19 cellular contexts compared by ENCODE assay signal in genomic region chr14:23882884-23883283, GRCh38.
A peak's percentile ranks its signal among the peaks of the same experiment; 100 is the strongest.
DNase-seq lines count a peak whose midpoint lies in the region; ATAC-seq, FAIRE-seq and TF ChIP-seq lines count a peak whose summit lies in the region.
"Had no signal": no experiment of that assay in that cellular context is flagged by ENCODE, and none has a peak within 500 bp of the region (broad histone marks: within the 10 kb centered on the region; RNA-seq: fewer than 3 reads in every experiment).

No MANE protein-coding gene starts in this region.

- no peak for FAIRE-seq in GM12891 (lab: Jason Lieb, UNC)
- FAIRE-seq: GM19239 had no signal

- TF ChIP-seq POLR2A in GM12891 (IDR thresholded peaks at IDR 0.05; ENCODE audit: low read depth, low read length), result no peak
- TF ChIP-seq POLR2A in esophagus muscularis mucosa (IDR thresholded peaks at IDR 0.05; ENCODE audit: low read depth), result no peak

- H3K4me3 ChIP-seq in OCI-LY7 (ENCODE audit: low read depth, low read length, poor library complexity, severe bottlenecking) (no peak overlapping the region), esophagus muscularis mucosa (no peak overlapping the region), neuron (ENCODE audit: low read length) (peak overlapping the region; percentile 1), MG63 (no peak overlapping the region)
- H3K4me3 ChIP-seq: GM23248, HAP-1 had no signal

- H3K9me3 ChIP-seq in OCI-LY7 (ENCODE audit: low read length) (0 out of 2 replicates have a peak, but pooled peaks cover under 1% of the 10 kb centered on the region), esophagus muscularis mucosa (peaks cover 0 to 4% (median 1%) of the 10 kb centered on the region in 4 donors), neuron (ENCODE audit: low read length) (no peaks in the 10 kb centered on the region), MG63 (no peaks in the 10 kb centered on the region)
- H3K9me3 ChIP-seq: BE2C, HAP-1 had no signal

- DNase-seq in GM12891 (ENCODE audit: insufficient read length, low spot score), result no peak
- peak; percentile 37 for DNase-seq in OCI-LY7 (ENCODE audit: low spot score)
- DNase-seq in esophagus muscularis mucosa (ENCODE audit: extremely low spot score), result peak; percentile 39
- DNase-seq in MG63, result no peak
- DNase-seq in foreskin keratinocyte, result no peak
- DNase-seq in NCI-H1694 (lab: John Stamatoyannopoulos, UW), result no peak
- DNase-seq: BE2C; C1 segment of cervical spinal cord; CD4-positive, CD25-positive, alpha-beta regulatory T cell; CD8-positive, alpha-beta memory T cell; COR-L47; DMS 273 treated with DMSO at 0.1 percent for 48 hours; DMS79; GDM1; GM23248; KG1 had no signal

- 86% methylated on average over 3 of the region's 3 CpGs for WGBS in esophagus muscularis mucosa

- H3K27ac ChIP-seq in OCI-LY7 (ENCODE audit: low read depth, low read length, poor library complexity, severe bottlenecking) (no peak overlapping the region), esophagus muscularis mucosa (replicated peaks in 1 of 4) (no peak overlapping the region), foreskin keratinocyte (no peak overlapping the region)
- H3K27ac ChIP-seq: GM23248 had no signal

- H3K79me2 ChIP-seq in OCI-LY7 (ENCODE audit: insufficient read depth, low read depth, low read length), result no peaks in the 10 kb centered on the region

- H2AFZ ChIP-seq in OCI-LY7 (ENCODE audit: low read length) (no peak overlapping the region), neuron (ENCODE audit: low read depth, low read length) (peak overlapping the region; percentile 57)
- H2AFZ ChIP-seq: GM23248 had no signal

- intact Hi-C loops in OCI-LY7 (cut with micrococcal nuclease; ENCODE audit: unreplicated experiment), result no loop called here
- intact Hi-C loops in esophagus muscularis mucosa (cut with DNase I), result no loop called here

- H3K27me3 ChIP-seq in esophagus muscularis mucosa (no peaks in the 10 kb centered on the region), neuron (ENCODE audit: insufficient read depth, low read length) (no peaks in the 10 kb centered on the region), MG63 (no peaks in the 10 kb centered on the region), foreskin keratinocyte (peaks cover 4% of the 10 kb centered on the region)

- no peaks in the 10 kb centered on the region for H4K20me1 ChIP-seq in OCI-LY7 (ENCODE audit: insufficient read depth, low read length)

- no peak for TF ChIP-seq EP300 in esophagus muscularis mucosa (IDR thresholded peaks at IDR 0.05)

- H3K4me2 ChIP-seq in OCI-LY7 (ENCODE audit: low read length), result no peak overlapping the region

- no peak for ATAC-seq in foreskin keratinocyte

- TF ChIP-seq CTCF in OCI-LY7 (conservative IDR thresholded peaks at IDR 0.05; ENCODE audit: low read length) (no peak), esophagus muscularis mucosa (IDR thresholded peaks at IDR 0.05) (no peak), foreskin keratinocyte (conservative IDR thresholded peaks at IDR 0.05) (no peak)

- H3K36me3 ChIP-seq in OCI-LY7 (ENCODE audit: insufficient read depth, low read length) (no peaks in the 10 kb centered on the region), esophagus muscularis mucosa (no peaks in the 10 kb centered on the region), neuron (ENCODE audit: insufficient read depth, low read length) (no peaks in the 10 kb centered on the region), MG63 (no peaks in the 10 kb centered on the region)
- H3K36me3 ChIP-seq: BE2C, HAP-1 had no signal

- CTCF ChIA-PET in OCI-LY7 (lab: Charles Lee; ENCODE audit: unreplicated experiment), result no interaction called here

- POLR2A ChIA-PET in OCI-LY7 (lab: Charles Lee), result interaction anchor here (0.6 to 1.1 kb wide), 3 partner anchors 40 to 80 kb away, joined by 3 read pairs; no protein-coding TSS in a partner anchor

- no peaks in the 10 kb centered on the region for H3K9me2 ChIP-seq in OCI-LY7 (ENCODE audit: insufficient read depth, low read length)

- no peaks in the 10 kb centered on the region for H3K4me1 ChIP-seq in OCI-LY7 (ENCODE audit: insufficient read depth, low read length, poor library complexity, severe bottlenecking)
- no peaks in the 10 kb centered on the region for H3K4me1 ChIP-seq in esophagus muscularis mucosa
- peaks cover 29% of the 10 kb centered on the region for H3K4me1 ChIP-seq in neuron (ENCODE audit: insufficient read depth, low read length)
- no peaks in the 10 kb centered on the region for H3K4me1 ChIP-seq in foreskin keratinocyte
- H3K4me1 ChIP-seq: BE2C had no signal

- no TSS peak for BruUV-seq in OCI-LY7 (replicated peaks; lab: Mats Ljungman, UMichigan)

TF ChIP-seq in GM12891, 5 proteins besides CTCF, POLR2A, EP300 and RAD21:
- no peak for TF ChIP-seq POLR2AphosphoS5 (IDR thresholded peaks at IDR 0.05; ENCODE audit: low read depth, low read length)
- TF ChIP-seq POU2F2 (IDR thresholded peaks at IDR 0.05; ENCODE audit: low read depth, low read length), result no peak
- TF ChIP-seq SPI1 (IDR thresholded peaks at IDR 0.05; ENCODE audit: low read depth, low read length), result peak; percentile 79
- no peak for TF ChIP-seq PAX5 (IDR thresholded peaks at IDR 0.05; ENCODE audit: insufficient read depth, low read length, severe bottlenecking)
- TF ChIP-seq TAF1 (IDR thresholded peaks at IDR 0.05; ENCODE audit: low read depth, low read length), result no peak

Comparison
In these comparisons a context has a peak if more than half of its experiments do, and no peak if none do; other contexts are left out.
1. DNase-seq: peak in OCI-LY7 (single experiment) and esophagus muscularis mucosa (single experiment); none in GM12891 (single experiment), MG63 (single experiment), foreskin keratinocyte (0 of 2) and NCI-H1694 (single experiment).